Comparison of ENCODE assay signal across 9 cellular contexts in the genomic region with DNA sequence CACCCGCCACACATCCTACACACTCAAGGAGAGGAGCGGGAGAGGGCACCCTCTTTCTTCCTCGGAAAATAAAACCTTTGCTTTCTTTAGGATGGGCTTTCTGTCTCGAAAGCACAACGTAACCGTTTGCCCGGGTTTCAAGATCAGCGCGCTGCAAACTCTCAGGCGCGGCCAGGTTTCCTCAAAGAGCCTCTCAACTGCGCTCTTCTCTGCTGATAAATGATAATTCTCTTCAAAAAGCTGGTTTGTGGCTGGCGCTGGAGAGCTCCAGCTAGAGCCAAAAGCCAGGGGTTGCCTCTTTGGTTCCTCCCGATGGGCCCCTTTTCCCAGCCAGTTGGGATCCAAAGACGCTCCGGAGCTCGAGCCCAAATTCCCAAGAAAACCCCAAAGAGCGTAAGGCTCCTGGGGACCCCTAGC. TPM values are rescaled to one million over a fixed set of nuclear protein-coding genes. Genes with fewer than 3 reads are reported as not detected.
DNase-seq lines count a peak whose midpoint lies in the region; ATAC-seq, FAIRE-seq and TF ChIP-seq lines count a peak whose summit lies in the region.
"Had no signal": no experiment of that assay in that cellular context is flagged by ENCODE, and none has a peak within 500 bp of the region (broad histone marks: within the 10 kb centered on the region; RNA-seq: fewer than 3 reads in every experiment).

No MANE protein-coding gene starts in this region.

- peaks cover 23% of the 10 kb centered on the region for H3K27me3 ChIP-seq in suprapubic skin

- H3K9me3 Mint-ChIP-seq in activated T-cell treated with anti-CD3 and anti-CD28 coated beads, Interleukin-2, amount 50 U/mL, for 4 hours: no peaks in the 10 kb centered on the region
- H3K9me3 Mint-ChIP-seq: activated naive CD4-positive, alpha-beta T cell treated with anti-CD3 and anti-CD28 coated beads, Interleukin-2, amount 50 U/mL, for 72 hours had no signal

- H3K36me3 ChIP-seq in kidney (ENCODE audit: control insufficient read depth in 1 of 2, insufficient read depth in 2 of 2, low read length in 2 of 2) (no peaks in the 10 kb centered on the region), suprapubic skin (no peaks in the 10 kb centered on the region)

- intact Hi-C loops in kidney (cut with DNase I): loop anchor here (10.0 kb wide), 1 partner anchor 253 kb away; no protein-coding TSS in a partner anchor

- peaks cover 25% of the 10 kb centered on the region for H3K27me3 Mint-ChIP-seq in activated T-cell treated with anti-CD3 and anti-CD28 coated beads, Interleukin-2, amount 50 U/mL, for 4 hours (ENCODE audit: low read depth)

- no peaks in the 10 kb centered on the region for H3K36me3 Mint-ChIP-seq in activated T-cell treated with anti-CD3 and anti-CD28 coated beads, Interleukin-2, amount 50 U/mL, for 4 hours (ENCODE audit: insufficient read depth)
- H3K36me3 Mint-ChIP-seq: activated naive CD4-positive, alpha-beta T cell treated with anti-CD3 and anti-CD28 coated beads, Interleukin-2, amount 50 U/mL, for 72 hours had no signal

- H3K9ac ChIP-seq in kidney (ENCODE audit: low read length in 2 of 2): no peak overlapping the region

- H3K4me1 ChIP-seq in kidney (ENCODE audit: control insufficient read depth in 1 of 2, insufficient read depth in 1 of 2, low read depth in 1 of 2, low read length in 2 of 2) (no peaks in the 10 kb centered on the region), suprapubic skin (peaks cover 23% of the 10 kb centered on the region)

- peak; percentile 17 for ATAC-seq in activated T-cell treated with anti-CD3 and anti-CD28 coated beads, Interleukin-2, amount 50 U/mL, for 4 hours
- peak; percentile 17 for ATAC-seq in HG03521 (IDR thresholded peaks at IDR 0.05; ENCODE audit: unreplicated experiment)

- peak overlapping the region; percentile 15 to 50 for H3K4me3 ChIP-seq in kidney (ENCODE audit: low read length in 2 of 2)
- H3K4me3 ChIP-seq in suprapubic skin: peak overlapping the region; percentile 83

- H3K4me3 Mint-ChIP-seq in activated T-cell treated with anti-CD3 and anti-CD28 coated beads, Interleukin-2, amount 50 U/mL, for 4 hours: peak overlapping the region; percentile 71

- H3K27ac ChIP-seq in kidney (ENCODE audit: low read depth in 2 of 2, low read length in 2 of 2) (no peak overlapping the region), suprapubic skin (peak overlapping the region; percentile 77)

- FAIRE-seq in kidney (lab: Jason Lieb, UNC): no peak

- DNase-seq in activated T-cell treated with anti-CD3 and anti-CD28 coated beads, Interleukin-2, amount 50 U/mL, for 4 hours: no peak
- no peak for DNase-seq in activated T-cell treated with anti-CD3 and anti-CD28 coated beads, Interleukin-2, amount 50 U/mL, for 48 hours
- DNase-seq in amniotic epithelial cell (ENCODE audit: low read depth): peak; percentile 49
- no peak for DNase-seq in kidney
- no peak for DNase-seq in suprapubic skin (ENCODE audit: low spot score in 2 of 2)
- no peak for DNase-seq in GF-D8 (lab: John Stamatoyannopoulos, UW)
- DNase-seq in RPMI8226: no peak

- WGBS in suprapubic skin: 3% methylated on average over 14 of the region's 18 CpGs

- H3K9me3 ChIP-seq in kidney (ENCODE audit: control insufficient read depth in 1 of 2, low read length in 2 of 2) (no peaks in the 10 kb centered on the region), suprapubic skin (no peaks in the 10 kb centered on the region)

- no peak for TF ChIP-seq EP300 in suprapubic skin (IDR thresholded peaks at IDR 0.05)

- no peak for TF ChIP-seq POLR2A in suprapubic skin (IDR thresholded peaks at IDR 0.05)

- TF ChIP-seq CTCF in kidney (IDR thresholded peaks at IDR 0.05; ENCODE audit: borderline replicate concordance, extremely low read depth, insufficient read depth) (no peak), suprapubic skin (IDR thresholded peaks at IDR 0.05) (no peak)

- H3K4me1 Mint-ChIP-seq in activated T-cell treated with anti-CD3 and anti-CD28 coated beads, Interleukin-2, amount 50 U/mL, for 4 hours (ENCODE audit: low read depth): peaks cover 21% of the 10 kb centered on the region

RNA-seq across cellular contexts. Expression of gene PLCB1, which starts 0.5 kb away (rescaled TPM):
- 1 to 10 TPM in 2 of 3 donors, under 1 TPM in 1; 0.91 to 6.0 (median 2.8) TPM for total RNA-seq in activated T-cell treated with anti-CD3 and anti-CD28 coated beads, Interleukin-2, amount 50 U/mL, for 4 hours
- total RNA-seq in kidney (107 TPM), suprapubic skin (10 to 100 TPM in 1 of 4 donors, 1 to 10 TPM in 3; 3.9 to 15.6 (median 6.7) TPM)
- 9.4 TPM for polyA plus RNA-seq in kidney (ENCODE audit: insufficient read depth, low read depth, low replicate concordance)
